Comparison of ENCODE assay signal across 9 cellular contexts in genomic region chr14:73460691-73461127, GRCh38. TPM values are rescaled to one million over a fixed set of nuclear protein-coding genes. Genes with fewer than 3 reads are reported as not detected.
DNase-seq lines count a peak whose midpoint lies in the region; ATAC-seq and TF ChIP-seq lines count a peak whose summit lies in the region.
"Had no signal": no experiment of that assay in that cellular context is flagged by ENCODE, and none has a peak within 500 bp of the region (broad histone marks: within the 10 kb centered on the region; RNA-seq: fewer than 3 reads in every experiment).

No MANE protein-coding gene starts in this region.

- H3K36me3 ChIP-seq in endodermal cell (ENCODE audit: control insufficient read depth, insufficient read depth, low read length) (no peaks in the 10 kb centered on the region), gastrocnemius medialis (no peaks in the 10 kb centered on the region)

- H3K4me3 ChIP-seq in endodermal cell (ENCODE audit: low read length) (no peak overlapping the region), gastrocnemius medialis (no peak overlapping the region)

- TF ChIP-seq CTCF in endodermal cell (conservative IDR thresholded peaks at IDR 0.05): no peak
- TF ChIP-seq CTCF in gastrocnemius medialis (IDR thresholded peaks at IDR 0.05 in 4 of 5, conservative IDR thresholded peaks at IDR 0.05 in 1 of 5): no peak
- no peak for TF ChIP-seq CTCF in GM10266 (IDR thresholded peaks at IDR 0.05; ENCODE audit: control insufficient read depth, insufficient read depth, low read depth, missing control alignments)

- peaks cover 12% of the 10 kb centered on the region for H3K4me1 ChIP-seq in endodermal cell (ENCODE audit: control insufficient read depth, insufficient read depth, low read length)
- H3K4me1 ChIP-seq in gastrocnemius medialis: peaks cover 36 to 57% of the 10 kb centered on the region in 2 donors

- 89 to 100% methylated on average over 2 of the region's 2 CpGs for WGBS in endodermal cell (ENCODE audit: insufficient coverage in 1 of 2, insufficient read length in 1 of 2), 2 experiments

- no peak overlapping the region for H3K9ac ChIP-seq in endodermal cell (ENCODE audit: extremely low read depth, low read length, poor library complexity, severe bottlenecking)

- H3K27ac ChIP-seq in endodermal cell (ENCODE audit: low read depth, low read length): no peak overlapping the region
- H3K27ac ChIP-seq in gastrocnemius medialis: peak overlapping the region in 3 of 4 donors; percentile 39 to 67 (median 44)

- no peak overlapping the region for H3K27ac Mint-ChIP-seq in endodermal cell
- H3K27ac Mint-ChIP-seq: B cell had no signal

- H3K9me3 ChIP-seq in endodermal cell (ENCODE audit: control insufficient read depth, low read length) (no peaks in the 10 kb centered on the region), gastrocnemius medialis (no peaks in the 10 kb centered on the region)

- H3K27me3 ChIP-seq in endodermal cell (ENCODE audit: control insufficient read depth, insufficient read depth, low read length, poor library complexity, severe bottlenecking) (no peaks in the 10 kb centered on the region), gastrocnemius medialis (no peaks in the 10 kb centered on the region)

- TF ChIP-seq POLR2A in gastrocnemius medialis (IDR thresholded peaks at IDR 0.05): no peak

- H3K27me3 Mint-ChIP-seq in endodermal cell (ENCODE audit: insufficient read depth): no peaks in the 10 kb centered on the region
- H3K27me3 Mint-ChIP-seq: B cell had no signal

- in situ Hi-C loops in gastrocnemius medialis (cut with MboI; ENCODE audit: low sequenced_read_pairs in 4 of 4): loop anchor here in 2 of 4 donors (10.0 to 25.0 kb wide), 2 partner anchors 286 to 298 kb away; no protein-coding TSS in a partner anchor

- ATAC-seq in gastrocnemius medialis: no peak
- ATAC-seq in esophagus mucosa: no peak
- ATAC-seq in GM18517 (IDR thresholded peaks at IDR 0.05; ENCODE audit: unreplicated experiment): no peak

- no peaks in the 10 kb centered on the region for H3K36me3 Mint-ChIP-seq in endodermal cell (ENCODE audit: low read depth)

- no peaks in the 10 kb centered on the region for H3K9me3 Mint-ChIP-seq in endodermal cell

- H3K4me1 Mint-ChIP-seq in endodermal cell: peaks cover 44% of the 10 kb centered on the region

- H3K4me3 Mint-ChIP-seq in endodermal cell: no peak overlapping the region
- H3K4me3 Mint-ChIP-seq: B cell had no signal

- DNase-seq in NCI-H82 (lab: John Stamatoyannopoulos, UW) (peak; percentile 57), NCI-H82 treated with DMSO at 0.1 percent for 48 hours (lab: John Stamatoyannopoulos, UW; ENCODE audit: unreplicated experiment) (no peak), NCI-H748 (lab: John Stamatoyannopoulos, UW; ENCODE audit: unreplicated experiment) (peak; percentile 83), endodermal cell (peak; percentile 1), gastrocnemius medialis (no peak), GM10266 (ENCODE audit: extremely low spot score) (no peak)

- intact Hi-C loops in gastrocnemius medialis (cut with DNase I; ENCODE audit: low total_unique reads): no loop called here

RNA-seq across cellular contexts. Expression of gene NUMB, which starts 2.4 kb away (rescaled TPM):
- total RNA-seq in endodermal cell (10 to 100 TPM; 79.9 to 85.2 TPM), gastrocnemius medialis (10 to 100 TPM; 14.3 to 29.8 (median 23.6) TPM), esophagus mucosa (49.2 TPM)
- 44.4 TPM for polyA plus RNA-seq in endodermal cell (2013, experiment 1 of 2)
- 38.5 TPM for polyA plus RNA-seq in endodermal cell (2013, experiment 2 of 2)

RNA-seq across cellular contexts. Expression of gene RIOX1, which starts 30.0 kb away (rescaled TPM):
- total RNA-seq in endodermal cell: 10 to 100 TPM; 20.1 to 21.5 TPM
- polyA plus RNA-seq in endodermal cell (2013, experiment 1 of 2): 13.2 TPM
- polyA plus RNA-seq in endodermal cell (2013, experiment 2 of 2): 12.3 TPM
- total RNA-seq in gastrocnemius medialis: 1 to 10 TPM; 7.0 to 8.2 (median 7.6) TPM
- 7.1 TPM for total RNA-seq in esophagus mucosa

Comparison
In these comparisons a context has a peak if more than half of its experiments do, and no peak if none do; other contexts are left out.
1. DNase-seq: peak in NCI-H82 (single experiment), NCI-H748 (single experiment) and endodermal cell (single experiment); none in NCI-H82 treated with DMSO at 0.1 percent for 48 hours (single experiment), gastrocnemius medialis (0 of 2) and GM10266 (single experiment).